25 cellular contexts compared by ENCODE assay signal in the genomic region with DNA sequence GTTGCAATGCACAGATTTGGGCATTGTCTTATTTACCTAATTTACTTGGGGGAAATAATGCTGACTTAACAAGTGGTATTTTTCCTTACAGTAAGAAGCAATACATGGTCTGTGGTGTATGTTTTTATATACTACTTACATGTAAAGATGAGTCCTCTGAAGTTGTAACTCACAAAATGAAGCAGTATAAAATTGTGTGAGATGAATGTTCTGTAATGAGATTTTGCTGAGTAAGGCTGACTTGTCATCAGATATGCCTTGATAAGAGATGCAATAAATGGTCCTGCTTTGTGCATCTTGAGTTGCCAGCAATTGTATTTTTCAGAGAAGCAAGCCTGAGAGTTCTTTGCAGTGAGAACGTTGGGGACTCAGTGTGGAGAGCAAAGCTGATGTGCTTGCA.
DNase-seq lines count a peak whose midpoint lies in the region; ATAC-seq, FAIRE-seq and TF ChIP-seq lines count a peak whose summit lies in the region.
"Had no signal": no experiment of that assay in that cellular context is flagged by ENCODE, and none has a peak within 500 bp of the region (broad histone marks: within the 10 kb centered on the region; RNA-seq: fewer than 3 reads in every experiment).

No MANE protein-coding gene starts in this region.

- no peak overlapping the region for H3K4me3 ChIP-seq in HepG2 (replicated peaks in 1 of 3; ENCODE audit: insufficient read depth in 1 of 3, low read depth in 2 of 3, low read length in 3 of 3)
- no peak overlapping the region for H3K4me3 ChIP-seq in right lobe of liver
- H3K4me3 ChIP-seq in K562: no peak overlapping the region
- H3K4me3 ChIP-seq in trophoblast cell (ENCODE audit: low read depth, low read length): no peak overlapping the region
- H3K4me3 ChIP-seq in foreskin fibroblast (ENCODE audit: low read depth in 1 of 2, low read length in 2 of 2): no peak overlapping the region
- H3K4me3 ChIP-seq: BLaER1 treated with 17β-estradiol and CSF1 and Interleukin-3, amounts not matched to agents 10 nM and 100 nM; GM12878; GM23248; HAP-1 had no signal

- H3K79me2 ChIP-seq in HepG2 (ENCODE audit: insufficient read depth, low read length) (no peaks in the 10 kb centered on the region), K562 (ENCODE audit: control insufficient read depth, insufficient read depth, low read length) (no peaks in the 10 kb centered on the region), trophoblast cell (ENCODE audit: control insufficient read depth, insufficient read depth, low read length, poor library complexity) (no peaks in the 10 kb centered on the region)

- TF ChIP-seq RAD21 in HepG2 (CRISPR knock-in tag; IDR thresholded peaks at IDR 0.05) (no peak), K562 (CRISPR knock-in tag; conservative IDR thresholded peaks at IDR 0.05 in 1 of 2, IDR thresholded peaks at IDR 0.05 in 1 of 2) (no peak)

- BruUV-seq in HepG2 (replicated peaks; lab: Mats Ljungman, UMichigan) (no TSS peak), K562 (replicated peaks; lab: Mats Ljungman, UMichigan) (no TSS peak)

- no peak overlapping the region for H3K14ac ChIP-seq in trophoblast cell (ENCODE audit: low read length)

- no peak overlapping the region for H2BK5ac ChIP-seq in trophoblast cell (ENCODE audit: low read depth, low read length, poor library complexity)

- TF ChIP-seq POLR2A in HepG2 (IDR thresholded peaks at IDR 0.05; ENCODE audit: insufficient read depth in 1 of 2, low read depth in 2 of 2, low read length in 2 of 2) (no peak), right lobe of liver (IDR thresholded peaks at IDR 0.05) (no peak), K562 (conservative IDR thresholded peaks at IDR 0.05) (no peak)

- H3K27me3 ChIP-seq in HepG2 (ENCODE audit: control insufficient read depth in 1 of 2, insufficient read depth in 2 of 2, low read length in 2 of 2) (0 out of 5 replicates have a peak, but pooled peaks cover 0 to 2% of the 10 kb centered on the region in 2 experiments), right lobe of liver (no peaks in the 10 kb centered on the region), K562 (ENCODE audit: control insufficient read depth in 2 of 2, insufficient read depth in 2 of 2, low read length in 2 of 2) (no peaks in the 10 kb centered on the region), trophoblast cell (ENCODE audit: insufficient read depth, low read length) (no peaks in the 10 kb centered on the region)
- H3K27me3 ChIP-seq: BE2C; BLaER1 treated with 17β-estradiol and CSF1 and Interleukin-3, amounts not matched to agents 10 nM and 100 nM had no signal

- H3K9me1 ChIP-seq in K562 (ENCODE audit: control insufficient read depth, insufficient read depth, low read length): no peaks in the 10 kb centered on the region

- no peak overlapping the region for H2AK5ac ChIP-seq in trophoblast cell (ENCODE audit: low read length)

- in situ Hi-C loops in HepG2 (cut with HindIII; ENCODE audit: extremely low pct_ligation_motif_present, low pct_unique_long_range_greater_than_20kb): loop anchor here (25.0 kb wide), 1 partner anchor 662 kb away; no protein-coding TSS in a partner anchor
- in situ Hi-C loops in K562 (cut with MboI): loop anchor here (10.0 kb wide), 1 partner anchor 689 kb away; no protein-coding TSS in a partner anchor

- no peak overlapping the region for H3K23ac ChIP-seq in trophoblast cell (ENCODE audit: low read length)

- H2AFZ ChIP-seq in HepG2 (ENCODE audit: low read length) (no peak overlapping the region), K562 (ENCODE audit: low read depth, low read length) (no peak overlapping the region), trophoblast cell (ENCODE audit: insufficient read depth, low read length, poor library complexity) (no peak overlapping the region)
- H2AFZ ChIP-seq: GM23248 had no signal

- H4K91ac ChIP-seq in trophoblast cell (ENCODE audit: low read depth, low read length): no peak overlapping the region

- no peak overlapping the region for H4K12ac ChIP-seq in trophoblast cell (ENCODE audit: low read depth, low read length)

- intact Hi-C loops in HepG2 (cut with micrococcal nuclease; ENCODE audit: unreplicated experiment) (loop anchor here (5.0 to 10.0 kb wide), 2 partner anchors 369 to 667 kb away; no protein-coding TSS in a partner anchor), right lobe of liver (cut with DNase I) (no loop called here), K562 (cut with micrococcal nuclease) (loop anchor here (5.0 to 10.0 kb wide), 4 partner anchors 241 to 692 kb away; no protein-coding TSS in a partner anchor)

- 0% methylated on average over 1 of the region's 1 CpG for WGBS in HepG2 (ENCODE audit: low lambda C conversion rate)
- WGBS in right lobe of liver (ENCODE audit: insufficient coverage, low coverage, low lambda C conversion rate, missing lambda C conversion rate): 0% methylated on average over 1 of the region's 1 CpG
- 0% methylated on average over 1 of the region's 1 CpG for WGBS in K562 (ENCODE audit: insufficient coverage, low coverage, missing lambda C conversion rate)
- no CpG with 5 or more reads among the region's 1 CpG for WGBS in trophoblast cell (ENCODE audit: extremely low coverage, insufficient coverage, insufficient read length)

- TF ChIP-seq EP300 in HepG2 (IDR thresholded peaks at IDR 0.05; ENCODE audit: low read depth in 2 of 2, low read length in 2 of 2) (no peak), HepG2 (CRISPR knock-in tag; IDR thresholded peaks at IDR 0.05; ENCODE audit: borderline replicate concordance) (no peak), K562 (IDR thresholded peaks at IDR 0.05; ENCODE audit: low read length) (no peak)

- no peak overlapping the region for H3K18ac ChIP-seq in trophoblast cell (ENCODE audit: low read length)

- H3K4me2 ChIP-seq in HepG2 (ENCODE audit: low read depth, low read length): no peak overlapping the region
- H3K4me2 ChIP-seq in K562 (ENCODE audit: insufficient read depth, low read length): no peak overlapping the region
- H3K4me2 ChIP-seq in trophoblast cell (ENCODE audit: low read length): no peak overlapping the region
- H3K4me2 ChIP-seq: BLaER1 treated with 17β-estradiol and CSF1 and Interleukin-3, amounts not matched to agents 10 nM and 100 nM had no signal

- TF ChIP-seq CTCF in HepG2 (CRISPR knock-in tag; IDR thresholded peaks at IDR 0.05) (no peak), right lobe of liver (IDR thresholded peaks at IDR 0.05) (no peak), K562 (IDR thresholded peaks at IDR 0.05 in 2 of 3, conservative IDR thresholded peaks at IDR 0.05 in 1 of 3; ENCODE audit: insufficient read depth in 2 of 3, low read depth in 1 of 3, low read length in 3 of 3) (no peak), foreskin fibroblast (IDR thresholded peaks at IDR 0.05; ENCODE audit: low read depth, low read length) (no peak)

- no peak for FAIRE-seq in HepG2 (lab: Jason Lieb, UNC)
- FAIRE-seq in K562 (lab: Jason Lieb, UNC): no peak
- FAIRE-seq: A204.1, D721Med, GM12878, GM19239, H54 had no signal

- no peak overlapping the region for H4K8ac ChIP-seq in trophoblast cell (ENCODE audit: low read depth, low read length)

- no peak for ATAC-seq in HepG2
- no peak for ATAC-seq in right lobe of liver
- no peak for ATAC-seq in K562
- ATAC-seq: GM12878 had no signal

- no peaks in the 10 kb centered on the region for H3K9me3 ChIP-seq in HepG2 (ENCODE audit: low read length)
- H3K9me3 ChIP-seq in right lobe of liver: no peaks in the 10 kb centered on the region
- no peaks in the 10 kb centered on the region for H3K9me3 ChIP-seq in K562 (replicated peaks; ENCODE audit: control insufficient read depth, insufficient read depth, low read depth, low read length)
- H3K9me3 ChIP-seq in trophoblast cell (ENCODE audit: insufficient read depth, low read depth, low read length): no peaks in the 10 kb centered on the region
- H3K9me3 ChIP-seq: BE2C, HAP-1 had no signal

- CTCF ChIA-PET in HepG2 (lab: Yijun Ruan, JAX; ENCODE audit: low intra/inter-chr PET ratio, low total read pairs): no interaction called here
- CTCF ChIA-PET in K562 (lab: Yijun Ruan, JAX; ENCODE audit: low intra/inter-chr PET ratio): no interaction called here

- H3K4me1 ChIP-seq in HepG2 (ENCODE audit: insufficient read depth, low read length) (no peaks in the 10 kb centered on the region), right lobe of liver (no peaks in the 10 kb centered on the region), K562 (replicated peaks in 1 of 2; ENCODE audit: control insufficient read depth in 2 of 2, insufficient read depth in 2 of 2, low read length in 2 of 2) (no peaks in the 10 kb centered on the region), trophoblast cell (ENCODE audit: control insufficient read depth in 1 of 2, insufficient read depth in 2 of 2, low read length in 2 of 2) (no peaks in the 10 kb centered on the region)
- H3K4me1 ChIP-seq: BE2C, HAP-1 had no signal

- H3K9ac ChIP-seq in HepG2 (ENCODE audit: insufficient read depth, low read depth, low read length) (no peak overlapping the region), K562 (ENCODE audit: insufficient read depth in 1 of 2, low read depth in 2 of 2, low read length in 2 of 2) (no peak overlapping the region), trophoblast cell (ENCODE audit: low read length) (peak overlapping the region; percentile 38)
- H3K9ac ChIP-seq: BLaER1 treated with 17β-estradiol and CSF1 and Interleukin-3, amounts not matched to agents 10 nM and 100 nM; GM23248 had no signal

- H3K4ac ChIP-seq in trophoblast cell (ENCODE audit: low read depth, low read length): no peak overlapping the region

- H2BK120ac ChIP-seq in trophoblast cell (ENCODE audit: insufficient read depth, low read length, poor library complexity): no peak overlapping the region

- H3K36me3 ChIP-seq in HepG2 (replicated peaks in 1 of 2; ENCODE audit: control insufficient read depth in 1 of 2, insufficient read depth in 2 of 2, low read length in 2 of 2) (peaks cover 0 to 1% of the 10 kb centered on the region in 2 experiments; a peak in 1 of 5 replicates), right lobe of liver (no peaks in the 10 kb centered on the region), K562 (ENCODE audit: control insufficient read depth, insufficient read depth, low read length) (no peaks in the 10 kb centered on the region), trophoblast cell (ENCODE audit: control insufficient read depth in 1 of 2, insufficient read depth in 2 of 2, low read length in 2 of 2) (no peaks in the 10 kb centered on the region)
- H3K36me3 ChIP-seq: BE2C; BLaER1 treated with 17β-estradiol and CSF1 and Interleukin-3, amounts not matched to agents 10 nM and 100 nM; HAP-1 had no signal

- no peak overlapping the region for H3K27ac ChIP-seq in HepG2 (ENCODE audit: extremely low read length, insufficient read depth, low read length)
- H3K27ac ChIP-seq in right lobe of liver: no peak overlapping the region
- no peak overlapping the region for H3K27ac ChIP-seq in K562 (ENCODE audit: extremely low read depth, low read depth, low read length)
- no peak overlapping the region for H3K27ac ChIP-seq in trophoblast cell (ENCODE audit: low read depth, low read length)
- H3K27ac ChIP-seq: 22Rv1; BLaER1 treated with 17β-estradiol and CSF1 and Interleukin-3, amounts not matched to agents 10 nM and 100 nM; GM23248 had no signal

- POLR2A ChIA-PET in HepG2 (lab: Yijun Ruan, JAX): no interaction called here
- POLR2A ChIA-PET in K562 (lab: Yijun Ruan, JAX): no interaction called here

- H3K79me1 ChIP-seq in trophoblast cell (ENCODE audit: low read length): no peaks in the 10 kb centered on the region

- H4K20me1 ChIP-seq in HepG2 (ENCODE audit: insufficient read depth, low read length) (no peaks in the 10 kb centered on the region), K562 (replicated peaks; ENCODE audit: control insufficient read depth, insufficient read depth, low read length) (no peaks in the 10 kb centered on the region)
- H4K20me1 ChIP-seq: BLaER1 treated with 17β-estradiol and CSF1 and Interleukin-3, amounts not matched to agents 10 nM and 100 nM had no signal

- no peak overlapping the region for H2BK12ac ChIP-seq in trophoblast cell (ENCODE audit: low read length)

- DNase-seq in HepG2 (ENCODE audit: low spot score): no peak
- no peak for DNase-seq in right lobe of liver
- DNase-seq in K562 (ENCODE audit: extremely low read depth in 1 of 4, low spot score in 3 of 4): no peak
- DNase-seq in trophoblast cell: no peak
- DNase-seq in activated T-cell treated with anti-CD3 and anti-CD28 coated beads, Interleukin-2, amount 50 U/mL, for 1 hour: no peak
- DNase-seq in foreskin fibroblast: no peak
- DNase-seq: ACHN; AML-193; BE2C; CD4-positive, alpha-beta T cell; CD8-positive, alpha-beta memory T cell; DMS 273 treated with DMSO at 0.1 percent for 48 hours; DMS79; EL; GDM1; GM23248; HFFc6 had no signal

Comparison
In these comparisons a context has a peak if more than half of its experiments do, and no peak if none do; other contexts are left out.
1. intact Hi-C loops: an anchor here in HepG2 (5.0 to 10.0 kb wide) and K562 (5.0 to 10.0 kb wide); none called in right lobe of liver.
2. Of the 241 proteins assayed by ChIP-seq in both HepG2 and K562: peak only in HepG2: MAFK; only in K562: MAFG; in both: MAFF; in neither: 238.